ENCODE assay signal across 8 cellular contexts in genomic region chr10:13241613-13242012, GRCh38. TPM values are rescaled to one million over a fixed set of nuclear protein-coding genes. Genes with fewer than 3 reads are reported as not detected.
"Had no signal": no experiment of that assay in that cellular context is flagged by ENCODE, and none has a peak within 500 bp of the region (broad histone marks: within the 10 kb centered on the region; RNA-seq: fewer than 3 reads in every experiment).

No MANE protein-coding gene starts in this region.

- FAIRE-seq: HTR-8/SVneo had no signal

- H3K9me3 Mint-ChIP-seq: IgD-negative memory B cell had no signal

- DNase-seq: GOT3, H7, HCEC 1CT, KBM-7 had no signal

- H3K36me3 Mint-ChIP-seq: IgD-negative memory B cell had no signal

- H3K4me3 Mint-ChIP-seq: IgD-negative memory B cell had no signal

- H3K4me1 Mint-ChIP-seq: IgD-negative memory B cell had no signal

- H3K27ac Mint-ChIP-seq: IgD-negative memory B cell had no signal

RNA-seq across cellular contexts. Expression of gene UCMA, which starts 7.4 kb away (rescaled TPM):
- total RNA-seq: H4, H7, HT-29 had no signal
- polyA plus RNA-seq: IgD-negative memory B cell had no signal
